In the genomic region with DNA sequence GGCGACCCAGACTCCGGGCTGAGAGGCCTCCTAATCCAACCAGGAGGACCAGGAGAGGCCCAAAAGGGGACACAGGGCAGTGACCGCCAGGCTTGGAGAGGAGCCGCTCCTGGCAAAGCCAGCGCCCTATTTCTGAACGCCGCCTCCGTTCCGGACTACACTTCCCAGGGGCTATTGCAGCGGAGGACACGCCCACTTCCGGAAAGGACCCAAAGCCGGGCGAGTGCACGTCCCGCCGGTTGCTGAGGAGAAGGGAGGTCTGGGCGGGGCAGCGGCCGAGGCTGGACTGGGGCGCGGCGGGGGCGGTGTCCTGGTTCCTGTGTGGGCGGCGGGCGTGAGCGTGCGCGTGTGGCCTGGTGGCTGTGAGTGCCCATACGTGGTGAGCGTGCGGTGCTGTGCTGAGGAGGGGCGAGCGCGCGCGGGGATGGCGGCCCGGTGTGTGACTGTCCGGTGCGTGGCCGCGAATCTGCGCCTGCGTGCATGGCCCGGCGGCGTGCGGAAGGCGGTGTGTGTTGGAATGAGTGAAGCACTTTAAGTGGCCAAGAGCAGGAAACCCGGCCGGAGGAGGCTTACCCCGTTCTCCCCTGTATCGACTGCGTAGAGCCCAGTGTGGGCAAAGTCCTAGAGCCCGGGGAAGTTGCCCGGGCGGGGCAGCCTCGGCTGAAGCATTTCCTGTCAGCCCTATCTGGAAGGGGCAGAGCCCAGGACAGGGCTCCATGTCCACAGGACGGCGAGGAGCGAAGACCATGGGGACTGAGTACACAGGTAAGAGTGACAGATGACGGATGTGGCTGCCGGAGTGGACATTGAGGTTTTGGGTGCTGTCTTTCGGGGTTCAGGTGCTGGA, we compare ENCODE assay signal across 8 cellular contexts. TPM values are rescaled to one million over a fixed set of nuclear protein-coding genes. Genes with fewer than 3 reads are reported as not detected.
DNase-seq lines count a peak whose midpoint lies in the region; TF ChIP-seq lines count a peak whose summit lies in the region.

TSS of gene ZNF470 (plus strand) at position 195 of the 847 bp plus-strand sequence. CDS start 2,844 bp downstream, outside the sequence.

- peaks cover 7% of the 10 kb centered on the region for H3K4me1 Mint-ChIP-seq in nephron

- no peak for TF ChIP-seq CTCF in GM20000 (IDR thresholded peaks at IDR 0.05; ENCODE audit: extremely low read depth, missing control alignments)
- no peak for TF ChIP-seq CTCF in nephron (IDR thresholded peaks at IDR 0.05; ENCODE audit: unreplicated experiment in 3 of 3)

- H3K27me3 Mint-ChIP-seq in nephron (ENCODE audit: low read depth), result peaks cover 10% of the 10 kb centered on the region

- H3K27ac Mint-ChIP-seq in nephron, result peak within 1 kb of the TSS; percentile 82 to 96 (median 93)

- H3K4me3 Mint-ChIP-seq in nephron, result peak within 1 kb of the TSS; percentile 98 to 99 (median 98)

- peaks cover 72% of the 10 kb centered on the region for H3K9me3 Mint-ChIP-seq in nephron

- peaks cover 83% of the 10 kb centered on the region for H3K36me3 Mint-ChIP-seq in nephron (ENCODE audit: low read depth)

- DNase-seq in COLO668 (lab: John Stamatoyannopoulos, UW; ENCODE audit: unreplicated experiment) (peak; percentile 87), GM20000 (ENCODE audit: low spot score) (peak; percentile 96), HT1080 (ENCODE audit: low read depth) (peak; percentile 66), RPMI8226 (peak; percentile 93), activated gamma-delta T cell (lab: John Stamatoyannopoulos, UW) (peak; percentile 63), fibroblast of the conjunctiva (ENCODE audit: low read depth) (peak; percentile 80)
- DNase-seq in stimulated activated naive CD4-positive, alpha-beta T cell treated with Interleukin-2 at 50 U/mL for 16 hours (lab: John Stamatoyannopoulos, UW), result peak; percentile 87

RNA-seq across cellular contexts. Expression of gene ZNF470, which starts in this region (rescaled TPM):
- total RNA-seq in HT1080 (2014; rRNA removed; shearing (Covaris generic)), result 0.20 and 0.47 TPM in 2 replicates
- 0.05 and 0.20 TPM in 2 replicates for polyA plus RNA-seq in HT1080 (2015; cell fraction: cytosol; rRNA removed)
- polyA plus RNA-seq in HT1080 (2015; cell fraction: nucleus; rRNA removed), result 0.11 and 0.22 TPM in 2 replicates

Comparison
In these comparisons a context has a peak if more than half of its experiments do, and no peak if none do; other contexts are left out.
1. Peak in every context shown above with its lines: DNase-seq.
2. Peak in DNase-seq in HT1080; RNA of the gene not detected or under 1 TPM.